ENCODE assay signal across 17 cellular contexts in the genomic region with DNA sequence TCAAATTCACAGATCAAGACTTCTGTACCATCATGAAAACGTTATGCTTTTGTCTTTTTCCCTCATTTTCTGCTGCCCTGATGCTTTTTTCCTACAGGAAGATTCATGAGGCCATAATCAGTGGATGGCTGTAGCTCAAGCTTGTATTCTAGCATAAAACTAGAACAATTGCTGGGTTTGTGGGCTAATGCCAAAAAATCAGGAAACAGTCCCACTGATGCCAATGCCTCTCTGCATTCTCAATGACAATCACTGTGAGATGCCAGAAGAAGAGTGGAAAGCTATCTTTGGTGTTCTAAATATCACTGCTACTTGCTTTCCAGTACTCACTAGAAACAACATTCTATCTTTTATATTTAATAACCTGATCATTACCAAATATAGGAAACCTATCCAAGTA.
DNase-seq lines count a peak whose midpoint lies in the region; ATAC-seq and TF ChIP-seq lines count a peak whose summit lies in the region.
"Had no signal": no experiment of that assay in that cellular context is flagged by ENCODE, and none has a peak within 500 bp of the region (broad histone marks: within the 10 kb centered on the region; RNA-seq: fewer than 3 reads in every experiment).

No MANE protein-coding gene starts in this region.

- ATAC-seq in SK-N-SH treated with all-trans-retinoic acid at 6 μM for 48 hours (no peak), GM21526 (IDR thresholded peaks at IDR 0.05; ENCODE audit: low FRiP score, unreplicated experiment) (no peak), HG03159 (IDR thresholded peaks at IDR 0.05; ENCODE audit: unreplicated experiment) (no peak)

- peak; percentile 85 for DNase-seq in globus pallidus (ENCODE audit: low spot score)
- DNase-seq in medulla oblongata (ENCODE audit: extremely low spot score): peak; percentile 71
- DNase-seq in pons (ENCODE audit: low spot score): peak; percentile 91
- DNase-seq in superior temporal gyrus (ENCODE audit: extremely low spot score): peak; percentile 84
- no peak for DNase-seq in activated CD4-positive, CD25-positive, alpha-beta regulatory T cell (lab: John Stamatoyannopoulos, UW)
- DNase-seq: BE2C; CD4-positive, alpha-beta T cell; CD8-positive, alpha-beta memory T cell; DMS53; DMS79 treated with DMSO at 0.1 percent for 48 hours; GF-D8; GM23248; H7; HCEC 1CT had no signal

TF ChIP-seq in SK-N-SH treated with all-trans-retinoic acid at 6 μM for 48 hours, 23 proteins besides CTCF, POLR2A, EP300 and RAD21:
- no peak for TF ChIP-seq ZFP3 (CRISPR knock-in tag; IDR thresholded peaks at IDR 0.05)
- no peak for TF ChIP-seq TOX (CRISPR knock-in tag; IDR thresholded peaks at IDR 0.05; ENCODE audit: borderline replicate concordance)
- TF ChIP-seq ZC3H10 (CRISPR knock-in tag; IDR thresholded peaks at IDR 0.05): no peak
- TF ChIP-seq, protein P1, sequence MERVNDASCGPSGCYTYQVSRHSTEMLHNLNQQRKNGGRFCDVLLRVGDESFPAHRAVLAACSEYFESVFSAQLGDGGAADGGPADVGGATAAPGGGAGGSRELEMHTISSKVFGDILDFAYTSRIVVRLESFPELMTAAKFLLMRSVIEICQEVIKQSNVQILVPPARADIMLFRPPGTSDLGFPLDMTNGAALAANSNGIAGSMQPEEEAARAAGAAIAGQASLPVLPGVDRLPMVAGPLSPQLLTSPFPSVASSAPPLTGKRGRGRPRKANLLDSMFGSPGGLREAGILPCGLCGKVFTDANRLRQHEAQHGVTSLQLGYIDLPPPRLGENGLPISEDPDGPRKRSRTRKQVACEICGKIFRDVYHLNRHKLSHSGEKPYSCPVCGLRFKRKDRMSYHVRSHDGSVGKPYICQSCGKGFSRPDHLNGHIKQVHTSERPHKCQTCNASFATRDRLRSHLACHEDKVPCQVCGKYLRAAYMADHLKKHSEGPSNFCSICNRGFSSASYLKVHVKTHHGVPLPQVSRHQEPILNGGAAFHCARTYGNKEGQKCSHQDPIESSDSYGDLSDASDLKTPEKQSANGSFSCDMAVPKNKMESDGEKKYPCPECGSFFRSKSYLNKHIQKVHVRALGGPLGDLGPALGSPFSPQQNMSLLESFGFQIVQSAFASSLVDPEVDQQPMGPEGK (CRISPR knock-in tag; IDR thresholded peaks at IDR 0.05; ENCODE audit: borderline replicate concordance): no peak
- no peak for TF ChIP-seq TCF4 (CRISPR knock-in tag; IDR thresholded peaks at IDR 0.05; ENCODE audit: borderline replicate concordance)
- no peak for TF ChIP-seq ZFP30 (CRISPR knock-in tag; IDR thresholded peaks at IDR 0.05)
- TF ChIP-seq, protein P2, sequence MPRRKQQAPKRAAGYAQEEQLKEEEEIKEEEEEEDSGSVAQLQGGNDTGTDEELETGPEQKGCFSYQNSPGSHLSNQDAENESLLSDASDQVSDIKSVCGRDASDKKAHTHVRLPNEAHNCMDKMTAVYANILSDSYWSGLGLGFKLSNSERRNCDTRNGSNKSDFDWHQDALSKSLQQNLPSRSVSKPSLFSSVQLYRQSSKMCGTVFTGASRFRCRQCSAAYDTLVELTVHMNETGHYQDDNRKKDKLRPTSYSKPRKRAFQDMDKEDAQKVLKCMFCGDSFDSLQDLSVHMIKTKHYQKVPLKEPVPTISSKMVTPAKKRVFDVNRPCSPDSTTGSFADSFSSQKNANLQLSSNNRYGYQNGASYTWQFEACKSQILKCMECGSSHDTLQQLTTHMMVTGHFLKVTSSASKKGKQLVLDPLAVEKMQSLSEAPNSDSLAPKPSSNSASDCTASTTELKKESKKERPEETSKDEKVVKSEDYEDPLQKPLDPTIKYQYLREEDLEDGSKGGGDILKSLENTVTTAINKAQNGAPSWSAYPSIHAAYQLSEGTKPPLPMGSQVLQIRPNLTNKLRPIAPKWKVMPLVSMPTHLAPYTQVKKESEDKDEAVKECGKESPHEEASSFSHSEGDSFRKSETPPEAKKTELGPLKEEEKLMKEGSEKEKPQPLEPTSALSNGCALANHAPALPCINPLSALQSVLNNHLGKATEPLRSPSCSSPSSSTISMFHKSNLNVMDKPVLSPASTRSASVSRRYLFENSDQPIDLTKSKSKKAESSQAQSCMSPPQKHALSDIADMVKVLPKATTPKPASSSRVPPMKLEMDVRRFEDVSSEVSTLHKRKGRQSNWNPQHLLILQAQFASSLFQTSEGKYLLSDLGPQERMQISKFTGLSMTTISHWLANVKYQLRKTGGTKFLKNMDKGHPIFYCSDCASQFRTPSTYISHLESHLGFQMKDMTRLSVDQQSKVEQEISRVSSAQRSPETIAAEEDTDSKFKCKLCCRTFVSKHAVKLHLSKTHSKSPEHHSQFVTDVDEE (CRISPR knock-in tag; IDR thresholded peaks at IDR 0.05): no peak
- no peak for TF ChIP-seq SNAI2 (CRISPR knock-in tag; IDR thresholded peaks at IDR 0.05)
- no peak for TF ChIP-seq CSDC2 (CRISPR knock-in tag; IDR thresholded peaks at IDR 0.05)
- no peak for TF ChIP-seq PPARA (CRISPR knock-in tag; IDR thresholded peaks at IDR 0.05; ENCODE audit: borderline replicate concordance)
- no peak for TF ChIP-seq ARNTL (CRISPR knock-in tag; IDR thresholded peaks at IDR 0.05; ENCODE audit: borderline replicate concordance, low read depth)

Comparison
In these comparisons a context has a peak if more than half of its experiments do, and no peak if none do; other contexts are left out.
1. DNase-seq: peak in globus pallidus (single experiment), medulla oblongata (single experiment), pons (single experiment) and superior temporal gyrus (single experiment); none in activated CD4-positive, CD25-positive, alpha-beta regulatory T cell (0 of 4).